ENCODE assay signal across 1 cellular context in the genomic region with DNA sequence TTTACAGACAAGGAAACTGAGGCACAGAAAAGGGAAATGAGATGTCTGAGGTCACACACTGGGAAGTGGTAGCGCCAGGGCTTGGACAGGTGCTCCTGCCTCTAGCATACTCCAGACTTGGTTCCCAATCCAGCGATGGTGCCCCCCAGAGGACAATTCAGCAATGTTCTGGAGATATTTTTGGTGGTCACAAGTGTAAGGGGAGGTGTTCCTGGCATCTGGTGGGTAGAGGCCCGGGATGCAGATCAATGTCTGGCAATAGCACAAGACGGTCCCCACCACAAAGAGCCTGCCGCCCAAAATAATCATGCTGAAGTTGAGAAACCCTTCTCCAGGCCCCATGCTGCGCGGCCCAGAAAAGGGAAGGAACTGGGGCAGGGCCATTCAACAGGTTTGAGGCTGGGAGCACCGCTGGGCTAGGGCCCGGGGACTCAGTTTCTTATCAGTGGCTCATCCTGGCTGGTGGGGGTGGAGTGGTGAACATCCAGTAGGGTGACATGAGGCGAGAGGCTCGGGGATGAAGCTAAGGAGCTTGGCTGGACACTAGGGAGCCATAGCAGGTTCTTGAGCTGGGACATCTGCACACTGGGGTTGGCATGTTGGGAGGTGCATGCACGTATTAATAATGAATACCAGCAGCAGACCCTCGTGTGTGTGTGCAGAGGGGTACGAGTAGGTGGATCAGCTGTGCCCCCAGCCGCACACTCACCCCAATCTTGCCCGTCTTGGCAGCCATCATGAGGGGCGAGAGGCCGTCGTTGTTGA.
TF ChIP-seq lines count a peak whose summit lies in the region.

No MANE protein-coding gene starts in this region.

TF ChIP-seq in GM12878, 131 proteins besides CTCF, POLR2A, EP300 and RAD21:
- TF ChIP-seq RUNX3 (IDR thresholded peaks at IDR 0.05; ENCODE audit: low read length) (no peak), GATAD2B (conservative IDR thresholded peaks at IDR 0.05; ENCODE audit: low read depth) (no peak), IRF4 (IDR thresholded peaks at IDR 0.05; ENCODE audit: low read depth, low read length) (no peak), SPI1 (IDR thresholded peaks at IDR 0.05; ENCODE audit: borderline replicate concordance, insufficient read depth, low read depth, low read length) (no peak), CEBPB (IDR thresholded peaks at IDR 0.05; ENCODE audit: borderline replicate concordance in 1 of 2, low read depth in 2 of 2, low read length in 2 of 2) (no peak), TARDBP (IDR thresholded peaks at IDR 0.05; ENCODE audit: borderline replicate concordance) (no peak)
- TF ChIP-seq, protein P1, sequence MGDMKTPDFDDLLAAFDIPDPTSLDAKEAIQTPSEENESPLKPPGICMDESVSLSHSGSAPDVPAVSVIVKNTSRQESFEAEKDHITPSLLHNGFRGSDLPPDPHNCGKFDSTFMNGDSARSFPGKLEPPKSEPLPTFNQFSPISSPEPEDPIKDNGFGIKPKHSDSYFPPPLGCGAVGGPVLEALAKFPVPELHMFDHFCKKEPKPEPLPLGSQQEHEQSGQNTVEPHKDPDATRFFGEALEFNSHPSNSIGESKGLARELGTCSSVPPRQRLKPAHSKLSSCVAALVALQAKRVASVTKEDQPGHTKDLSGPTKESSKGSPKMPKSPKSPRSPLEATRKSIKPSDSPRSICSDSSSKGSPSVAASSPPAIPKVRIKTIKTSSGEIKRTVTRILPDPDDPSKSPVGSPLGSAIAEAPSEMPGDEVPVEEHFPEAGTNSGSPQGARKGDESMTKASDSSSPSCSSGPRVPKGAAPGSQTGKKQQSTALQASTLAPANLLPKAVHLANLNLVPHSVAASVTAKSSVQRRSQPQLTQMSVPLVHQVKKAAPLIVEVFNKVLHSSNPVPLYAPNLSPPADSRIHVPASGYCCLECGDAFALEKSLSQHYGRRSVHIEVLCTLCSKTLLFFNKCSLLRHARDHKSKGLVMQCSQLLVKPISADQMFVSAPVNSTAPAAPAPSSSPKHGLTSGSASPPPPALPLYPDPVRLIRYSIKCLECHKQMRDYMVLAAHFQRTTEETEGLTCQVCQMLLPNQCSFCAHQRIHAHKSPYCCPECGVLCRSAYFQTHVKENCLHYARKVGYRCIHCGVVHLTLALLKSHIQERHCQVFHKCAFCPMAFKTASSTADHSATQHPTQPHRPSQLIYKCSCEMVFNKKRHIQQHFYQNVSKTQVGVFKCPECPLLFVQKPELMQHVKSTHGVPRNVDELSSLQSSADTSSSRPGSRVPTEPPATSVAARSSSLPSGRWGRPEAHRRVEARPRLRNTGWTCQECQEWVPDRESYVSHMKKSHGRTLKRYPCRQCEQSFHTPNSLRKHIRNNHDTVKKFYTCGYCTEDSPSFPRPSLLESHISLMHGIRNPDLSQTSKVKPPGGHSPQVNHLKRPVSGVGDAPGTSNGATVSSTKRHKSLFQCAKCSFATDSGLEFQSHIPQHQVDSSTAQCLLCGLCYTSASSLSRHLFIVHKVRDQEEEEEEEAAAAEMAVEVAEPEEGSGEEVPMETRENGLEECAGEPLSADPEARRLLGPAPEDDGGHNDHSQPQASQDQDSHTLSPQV (IDR thresholded peaks at IDR 0.05) = no peak
TF ChIP-seq in GM12878: peak in this region for 0.
